20 cellular contexts compared by ENCODE assay signal in genomic region chr3:71515640-71516383, GRCh38.
A peak's percentile ranks its signal among the peaks of the same experiment; 100 is the strongest.
DNase-seq lines count a peak whose midpoint lies in the region; ATAC-seq and TF ChIP-seq lines count a peak whose summit lies in the region.
"Had no signal": no experiment of that assay in that cellular context is flagged by ENCODE, and none has a peak within 500 bp of the region (broad histone marks: within the 10 kb centered on the region; RNA-seq: fewer than 3 reads in every experiment).

No MANE protein-coding gene starts in this region.

- no peaks in the 10 kb centered on the region for H3K27me3 Mint-ChIP-seq in activated CD8-positive, alpha-beta memory T cell treated with anti-CD3 and anti-CD28 coated beads, Interleukin-2, amount 10 ng/mL, durations not matched to agents 7 days and 5 days
- H3K27me3 Mint-ChIP-seq: activated CD4-positive, alpha-beta T cell treated with anti-CD3 and anti-CD28 coated beads, Interleukin-2, amount 10 ng/mL, durations not matched to agents 7 days and 5 days had no signal

- peak overlapping the region; percentile 100 for H3K27ac ChIP-seq in mesenchymal stem cell (ENCODE audit: low read length, poor library complexity, severe bottlenecking)
- H3K27ac ChIP-seq in spleen: peak overlapping the region in 5 of 8 donors; percentile 17 to 74 (median 38)
- H3K27ac ChIP-seq: brain microvascular endothelial cell, dorsolateral prefrontal cortex, psoas muscle, SJSA1 had no signal

- no peaks in the 10 kb centered on the region for H3K9me3 Mint-ChIP-seq in activated CD8-positive, alpha-beta memory T cell treated with anti-CD3 and anti-CD28 coated beads, Interleukin-2, amount 10 ng/mL, durations not matched to agents 7 days and 5 days (ENCODE audit: low read depth)
- H3K9me3 Mint-ChIP-seq: activated CD4-positive, alpha-beta T cell treated with anti-CD3 and anti-CD28 coated beads, Interleukin-2, amount 10 ng/mL, durations not matched to agents 7 days and 5 days; natural killer cell had no signal

- DNase-seq in NOMO-1 treated with DMSO at 0.1 percent for 48 hours (lab: John Stamatoyannopoulos, UW; ENCODE audit: unreplicated experiment) (peak; percentile 62), dermis microvascular lymphatic vessel endothelial cell (ENCODE audit: low read depth in 2 of 2) (peak; percentile 76 to 86), mesenchymal stem cell (no peak), spleen (no peak), T-helper 9 cell (no peak), midbrain (lab: John Stamatoyannopoulos, UW) (no peak)
- DNase-seq in activated CD8-positive, alpha-beta memory T cell treated with anti-CD3 and anti-CD28 coated beads, Interleukin-2, amount 10 ng/mL, durations not matched to agents 7 days and 5 days: no peak
- DNase-seq: activated CD4-positive, alpha-beta T cell treated with anti-CD3 and anti-CD28 coated beads, Interleukin-2, amount 10 ng/mL, durations not matched to agents 7 days and 5 days; activated naive CD4-positive, alpha-beta T cell treated with anti-CD3 and anti-CD28 coated beads, Interleukin-2, amount 50 U/mL, for 16 hours; activated T-cell treated with anti-CD3 and anti-CD28 coated beads, Interleukin-2, amount 50 U/mL, for 1 hour; BE2C; brain microvascular endothelial cell; dorsolateral prefrontal cortex; GDM1; kidney; natural killer cell; NCI-H187; NCI-H446 treated with DMSO at 0.1 percent for 48 hours; psoas muscle had no signal

- TF ChIP-seq POLR2A in spleen (IDR thresholded peaks at IDR 0.05): no peak

- peaks cover 1% of the 10 kb centered on the region for H3K79me1 ChIP-seq in mesenchymal stem cell (replicated peaks; ENCODE audit: low read length, poor library complexity, severe bottlenecking)

- no peak overlapping the region for H3K9ac ChIP-seq in mesenchymal stem cell (ENCODE audit: low read length)

- H3K4me1 ChIP-seq in mesenchymal stem cell (ENCODE audit: control insufficient read depth, insufficient read depth, low read depth, low read length) (peaks cover 6% of the 10 kb centered on the region), spleen (peaks cover 6 to 50% (median 21%) of the 10 kb centered on the region in 6 donors)
- H3K4me1 ChIP-seq: BE2C, psoas muscle had no signal

- no peak overlapping the region for H3K18ac ChIP-seq in mesenchymal stem cell (ENCODE audit: low read depth in 1 of 2, low read length in 2 of 2)

- H2AFZ ChIP-seq in mesenchymal stem cell (ENCODE audit: low read depth, low read length): no peak overlapping the region

- H3K9me3 ChIP-seq in mesenchymal stem cell (ENCODE audit: control insufficient read depth, low read length) (no peaks in the 10 kb centered on the region), spleen (no peaks in the 10 kb centered on the region)
- H3K9me3 ChIP-seq: BE2C, psoas muscle, SJSA1 had no signal

- no peak overlapping the region for H4K91ac ChIP-seq in mesenchymal stem cell (ENCODE audit: low read length)

- TF ChIP-seq CTCF in spleen (IDR thresholded peaks at IDR 0.05 in 8 of 11, conservative IDR thresholded peaks at IDR 0.05 in 3 of 11): no peak

- H3K27me3 ChIP-seq in mesenchymal stem cell (ENCODE audit: control insufficient read depth in 1 of 2, insufficient read depth in 1 of 2, low read length in 2 of 2) (no peaks in the 10 kb centered on the region), spleen (replicated peaks in 1 of 7) (no peaks in the 10 kb centered on the region)
- H3K27me3 ChIP-seq: BE2C, brain microvascular endothelial cell, dorsolateral prefrontal cortex, SJSA1 had no signal

- H4K8ac ChIP-seq in mesenchymal stem cell (ENCODE audit: low read length): no peak overlapping the region

- H2AK5ac ChIP-seq in mesenchymal stem cell (ENCODE audit: low read length, severe bottlenecking): peak overlapping the region; percentile 79

- intact Hi-C loops in spleen (cut with DNase I; ENCODE audit: low total_unique reads): no loop called here

- no peak overlapping the region for H3K4me3 ChIP-seq in mesenchymal stem cell (ENCODE audit: insufficient read depth in 1 of 2, low read depth in 1 of 2, low read length in 2 of 2)
- no peak overlapping the region for H3K4me3 ChIP-seq in spleen
- H3K4me3 ChIP-seq: dorsolateral prefrontal cortex, psoas muscle, SJSA1 had no signal

- H2BK12ac ChIP-seq in mesenchymal stem cell (ENCODE audit: low read length in 2 of 2): no peak overlapping the region

- no peak overlapping the region for H3K27ac Mint-ChIP-seq in activated CD8-positive, alpha-beta memory T cell treated with anti-CD3 and anti-CD28 coated beads, Interleukin-2, amount 10 ng/mL, durations not matched to agents 7 days and 5 days
- H3K27ac Mint-ChIP-seq: activated CD4-positive, alpha-beta T cell treated with anti-CD3 and anti-CD28 coated beads, Interleukin-2, amount 10 ng/mL, durations not matched to agents 7 days and 5 days; natural killer cell had no signal

- H3K4me2 ChIP-seq in mesenchymal stem cell (ENCODE audit: low read length, poor library complexity, severe bottlenecking): no peak overlapping the region

- no peak overlapping the region for H2BK120ac ChIP-seq in mesenchymal stem cell (ENCODE audit: low read depth, low read length)

- no peak overlapping the region for H3K14ac ChIP-seq in mesenchymal stem cell (ENCODE audit: low read length in 2 of 2)

- peak overlapping the region; percentile 25 for H2BK5ac ChIP-seq in mesenchymal stem cell (ENCODE audit: low read depth, low read length, poor library complexity, severe bottlenecking)

- no peak overlapping the region for H3K4ac ChIP-seq in mesenchymal stem cell (ENCODE audit: low read depth in 1 of 2, low read length in 2 of 2)

- no peak overlapping the region for H3K23ac ChIP-seq in mesenchymal stem cell (ENCODE audit: low read length in 2 of 2)

- H3K36me3 Mint-ChIP-seq in activated CD8-positive, alpha-beta memory T cell treated with anti-CD3 and anti-CD28 coated beads, Interleukin-2, amount 10 ng/mL, durations not matched to agents 7 days and 5 days: no peaks in the 10 kb centered on the region
- H3K36me3 Mint-ChIP-seq: natural killer cell had no signal

- WGBS in mesenchymal stem cell: 87% methylated on average over 11 of the region's 11 CpGs
- 48 to 73% (median 54%) methylated on average over 11 of the region's 11 CpGs for WGBS in spleen, 5 donors

- peaks cover 6% of the 10 kb centered on the region for H3K4me1 Mint-ChIP-seq in activated CD8-positive, alpha-beta memory T cell treated with anti-CD3 and anti-CD28 coated beads, Interleukin-2, amount 10 ng/mL, durations not matched to agents 7 days and 5 days

- no peak overlapping the region for H3K4me3 Mint-ChIP-seq in activated CD8-positive, alpha-beta memory T cell treated with anti-CD3 and anti-CD28 coated beads, Interleukin-2, amount 10 ng/mL, durations not matched to agents 7 days and 5 days
- H3K4me3 Mint-ChIP-seq: activated CD4-positive, alpha-beta T cell treated with anti-CD3 and anti-CD28 coated beads, Interleukin-2, amount 10 ng/mL, durations not matched to agents 7 days and 5 days; natural killer cell had no signal

- ATAC-seq in activated CD8-positive, alpha-beta memory T cell treated with anti-CD3 and anti-CD28 coated beads, Interleukin-2, amount 10 ng/mL, durations not matched to agents 7 days and 5 days: no peak
- ATAC-seq: natural killer cell, psoas muscle had no signal

- H3K36me3 ChIP-seq in mesenchymal stem cell (ENCODE audit: control insufficient read depth in 1 of 2, insufficient read depth in 2 of 2, low read depth in 1 of 2, low read length in 2 of 2): no peaks in the 10 kb centered on the region
- H3K36me3 ChIP-seq in spleen: no peaks in the 10 kb centered on the region
- H3K36me3 ChIP-seq: BE2C, brain microvascular endothelial cell, SJSA1 had no signal

- CTCF ChIA-PET in activated CD8-positive, alpha-beta memory T cell treated with anti-CD3 and anti-CD28 coated beads, Interleukin-2, amount 10 ng/mL, durations not matched to agents 7 days and 5 days (lab: Charles Lee): no interaction called here

- H2BK15ac ChIP-seq in mesenchymal stem cell (ENCODE audit: low read depth, poor library complexity, severe bottlenecking): no peak overlapping the region

Comparison
In these comparisons a context has a peak if more than half of its experiments do, and no peak if none do; other contexts are left out.
1. DNase-seq: peak in NOMO-1 treated with DMSO at 0.1 percent for 48 hours (single experiment) and dermis microvascular lymphatic vessel endothelial cell (2 of 2); none in mesenchymal stem cell (single experiment), spleen (single experiment), T-helper 9 cell (single experiment), activated CD8-positive, alpha-beta memory T cell treated with anti-CD3 and anti-CD28 coated beads, Interleukin-2, amount 10 ng/mL, durations not matched to agents 7 days and 5 days (single experiment) and midbrain (single experiment).